15 cellular contexts compared by ENCODE assay signal in the genomic region with DNA sequence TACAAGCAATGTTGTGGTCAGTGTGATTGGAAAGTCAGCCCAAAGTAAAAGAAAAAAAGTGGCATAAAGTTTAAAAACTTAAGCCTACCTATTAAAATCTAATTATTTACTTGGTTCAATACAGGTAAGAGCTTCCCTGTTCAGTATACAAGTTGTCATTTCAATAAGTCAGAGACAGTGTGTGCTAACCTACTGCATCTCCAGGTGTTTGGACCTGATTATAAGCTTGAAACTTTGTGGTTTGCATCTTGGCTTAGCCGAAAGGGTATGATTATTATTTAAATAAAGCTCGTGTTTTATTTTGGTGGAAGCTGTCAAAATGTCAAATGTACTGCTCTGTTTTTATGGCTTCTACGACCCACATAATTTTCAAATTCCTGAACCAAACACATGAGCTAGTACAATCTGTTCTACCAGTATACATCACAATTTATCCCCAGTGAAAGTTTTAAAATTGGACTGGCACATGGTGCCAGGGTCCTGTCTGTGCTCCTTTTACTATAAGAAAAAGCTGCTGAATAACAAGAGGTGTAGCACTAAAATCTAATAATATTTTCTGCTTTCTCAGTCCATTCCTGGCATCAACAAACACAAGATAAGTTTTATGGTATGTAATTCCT.
A peak's percentile ranks its signal among the peaks of the same experiment; 100 is the strongest.
DNase-seq lines count a peak whose midpoint lies in the region; ATAC-seq and TF ChIP-seq lines count a peak whose summit lies in the region.
"Had no signal": no experiment of that assay in that cellular context is flagged by ENCODE, and none has a peak within 500 bp of the region (broad histone marks: within the 10 kb centered on the region; RNA-seq: fewer than 3 reads in every experiment).

No MANE protein-coding gene starts in this region.

- no peaks in the 10 kb centered on the region for H3K27me3 Mint-ChIP-seq in stimulated activated naive CD8-positive, alpha-beta T cell treated with anti-CD3 and anti-CD28 coated beads, Interleukin-15, amount 100 ng/mL, for 72 hours
- H3K27me3 Mint-ChIP-seq: CD4-positive, alpha-beta T cell had no signal

- peaks cover 50% of the 10 kb centered on the region for H3F3A ChIP-seq in GM23248 (ENCODE audit: insufficient read depth)
- no peaks in the 10 kb centered on the region for H3F3A ChIP-seq in PC-3 (ENCODE audit: low read length, unreplicated experiment)

- peak overlapping the region; percentile 91 for H3K27ac ChIP-seq in GM23248
- peak overlapping the region; percentile 88 for H3K27ac ChIP-seq in PC-3 (ENCODE audit: low read length)
- no peak overlapping the region for H3K27ac ChIP-seq in mesenchymal stem cell (ENCODE audit: low read length, poor library complexity, severe bottlenecking)
- H3K27ac ChIP-seq: PC-9, SJSA1 had no signal

- H4K8ac ChIP-seq in mesenchymal stem cell (ENCODE audit: low read length) = no peak overlapping the region

- H2AFZ ChIP-seq in GM23248 (no peak overlapping the region), PC-3 (ENCODE audit: low read length) (no peak overlapping the region), mesenchymal stem cell (ENCODE audit: low read depth, low read length) (no peak overlapping the region)
- H2AFZ ChIP-seq: PC-9 had no signal

- H4K20me1 ChIP-seq in GM23248 (ENCODE audit: insufficient read depth) = no peaks in the 10 kb centered on the region
- no peaks in the 10 kb centered on the region for H4K20me1 ChIP-seq in PC-3 (ENCODE audit: low read length)

- H3K9ac ChIP-seq in GM23248 (0 out of 2 replicates have a peak overlapping the region, but pooled peaks have one; percentile 18), PC-3 (ENCODE audit: low read length) (peak overlapping the region; percentile 31; the same call in 1 of the 2 replicates), mesenchymal stem cell (ENCODE audit: low read length) (peak overlapping the region; percentile 60)

- H3K27ac Mint-ChIP-seq in stimulated activated naive CD8-positive, alpha-beta T cell treated with anti-CD3 and anti-CD28 coated beads, Interleukin-15, amount 100 ng/mL, for 72 hours = no peak overlapping the region
- H3K27ac Mint-ChIP-seq: B cell; CD4-positive, alpha-beta T cell; H9 had no signal

- CTCF ChIA-PET in PC-3 (lab: Charles Lee) = interaction anchor here (0.6 to 1.2 kb wide), 2 partner anchors 43 to 246 kb away, joined by 3 to 6 read pairs; no protein-coding TSS in a partner anchor

- H4K91ac ChIP-seq in mesenchymal stem cell (ENCODE audit: low read length) = no peak overlapping the region

- no peak overlapping the region for H3K4me3 Mint-ChIP-seq in stimulated activated naive CD8-positive, alpha-beta T cell treated with anti-CD3 and anti-CD28 coated beads, Interleukin-15, amount 100 ng/mL, for 72 hours
- H3K4me3 Mint-ChIP-seq: B cell; CD4-positive, alpha-beta T cell; H9 had no signal

- H3K79me2 ChIP-seq in GM23248 (ENCODE audit: insufficient read depth) (no peaks in the 10 kb centered on the region), PC-3 (ENCODE audit: low read length) (no peaks in the 10 kb centered on the region)

- H3K4me1 ChIP-seq in GM23248 (ENCODE audit: insufficient read depth) (peaks cover 52% of the 10 kb centered on the region), PC-3 (ENCODE audit: insufficient read depth, low read length) (peaks cover 43% of the 10 kb centered on the region), mesenchymal stem cell (ENCODE audit: control insufficient read depth, insufficient read depth, low read depth, low read length) (no peaks in the 10 kb centered on the region)

- H3K9me2 ChIP-seq in GM23248 (ENCODE audit: insufficient read depth) (no peaks in the 10 kb centered on the region), PC-3 (replicated peaks; ENCODE audit: low read length) (no peaks in the 10 kb centered on the region)

- DNase-seq in GM23248 (no peak), PC-3 (no peak), dermis blood vessel endothelial cell (peak; percentile 3), mesenchymal stem cell (no peak), NCI-H345 treated with DMSO at 0.1 percent for 48 hours (lab: John Stamatoyannopoulos, UW; ENCODE audit: unreplicated experiment) (no peak), NCI-H2227 treated with DMSO at 0.1 percent for 48 hours (lab: John Stamatoyannopoulos, UW) (no peak), GM03348 (ENCODE audit: low spot score) (no peak)
- DNase-seq in stimulated activated naive CD8-positive, alpha-beta T cell treated with anti-CD3 and anti-CD28 coated beads, Interleukin-15, amount 100 ng/mL, for 72 hours = no peak
- DNase-seq: CD4-positive, alpha-beta T cell; H9; NCI-H187 treated with DMSO at 0.1 percent for 48 hours; NCI-H446 treated with DMSO at 0.1 percent for 48 hours had no signal

- H3K36me3 ChIP-seq in GM23248 (ENCODE audit: low read depth) (no peaks in the 10 kb centered on the region), PC-3 (ENCODE audit: low read depth, low read length) (no peaks in the 10 kb centered on the region), mesenchymal stem cell (ENCODE audit: control insufficient read depth in 1 of 2, insufficient read depth in 2 of 2, low read depth in 1 of 2, low read length in 2 of 2) (no peaks in the 10 kb centered on the region)
- H3K36me3 ChIP-seq: SJSA1 had no signal

- no peak overlapping the region for H2BK5ac ChIP-seq in mesenchymal stem cell (ENCODE audit: low read depth, low read length, poor library complexity, severe bottlenecking)

- BruUV-seq in PC-3 (replicated peaks; lab: Mats Ljungman, UMichigan) = no TSS peak

- H3K14ac ChIP-seq in mesenchymal stem cell (ENCODE audit: low read length in 2 of 2) = no peak overlapping the region

- no peak for TF ChIP-seq CTCF in PC-3 (conservative IDR thresholded peaks at IDR 0.05; ENCODE audit: low read depth, low read length)

- no peak overlapping the region for H2BK15ac ChIP-seq in mesenchymal stem cell (ENCODE audit: low read depth, poor library complexity, severe bottlenecking)

- in situ Hi-C loops in GM23248 (cut with MboI) = loop anchor here (5.0 kb wide), 1 partner anchor 246 kb away; no protein-coding TSS in a partner anchor

- H3K23ac ChIP-seq in mesenchymal stem cell (ENCODE audit: low read length in 2 of 2) = no peak overlapping the region

- no peaks in the 10 kb centered on the region for H3K27me3 ChIP-seq in GM23248 (replicated peaks; ENCODE audit: insufficient read depth)
- H3K27me3 ChIP-seq in PC-3 (ENCODE audit: low read length) = no peaks in the 10 kb centered on the region
- no peaks in the 10 kb centered on the region for H3K27me3 ChIP-seq in mesenchymal stem cell (ENCODE audit: control insufficient read depth in 1 of 2, insufficient read depth in 1 of 2, low read length in 2 of 2)
- H3K27me3 ChIP-seq: SJSA1 had no signal

- H3K4me3 ChIP-seq in GM23248 (no peak overlapping the region), PC-3 (ENCODE audit: low read length) (no peak overlapping the region), mesenchymal stem cell (ENCODE audit: insufficient read depth in 1 of 2, low read depth in 1 of 2, low read length in 2 of 2) (no peak overlapping the region)
- H3K4me3 ChIP-seq: PC-9, SJSA1 had no signal

- no peak overlapping the region for H2BK120ac ChIP-seq in mesenchymal stem cell (ENCODE audit: low read depth, low read length)

- H2BK12ac ChIP-seq in mesenchymal stem cell (ENCODE audit: low read length in 2 of 2) = no peak overlapping the region

- no peak overlapping the region for H3K4ac ChIP-seq in mesenchymal stem cell (ENCODE audit: low read depth in 1 of 2, low read length in 2 of 2)

- WGBS in GM23248 (ENCODE audit: low coverage in 1 of 2, low lambda C conversion rate in 2 of 2, missing lambda C conversion rate in 2 of 2), 2 experiments = 80% methylated on average over 3 of the region's 3 CpGs
- 43% methylated on average over 2 of the region's 3 CpGs for WGBS in mesenchymal stem cell

- H3K9me3 Mint-ChIP-seq in stimulated activated naive CD8-positive, alpha-beta T cell treated with anti-CD3 and anti-CD28 coated beads, Interleukin-15, amount 100 ng/mL, for 72 hours = peaks cover 0 to 19% of the 10 kb centered on the region in 2 donors

- H3K79me1 ChIP-seq in mesenchymal stem cell (replicated peaks; ENCODE audit: low read length, poor library complexity, severe bottlenecking) = no peaks in the 10 kb centered on the region

- H3K4me2 ChIP-seq in GM23248 (ENCODE audit: unreplicated experiment) (peak overlapping the region; percentile 85), PC-3 (ENCODE audit: low read length) (peak overlapping the region; percentile 55; the same call in 1 of the 2 replicates), mesenchymal stem cell (ENCODE audit: low read length, poor library complexity, severe bottlenecking) (no peak overlapping the region)
- H3K4me2 ChIP-seq: PC-9 had no signal

- H3K18ac ChIP-seq in mesenchymal stem cell (ENCODE audit: low read depth in 1 of 2, low read length in 2 of 2) = no peak overlapping the region

- H3K9me3 ChIP-seq in GM23248 (ENCODE audit: low read depth) (no peaks in the 10 kb centered on the region), PC-3 (ENCODE audit: low read length) (no peaks in the 10 kb centered on the region), mesenchymal stem cell (ENCODE audit: control insufficient read depth, low read length) (no peaks in the 10 kb centered on the region)
- H3K9me3 ChIP-seq: SJSA1 had no signal

- intact Hi-C loops in PC-3 (cut with micrococcal nuclease) = loop anchor here (1.0 to 2.0 kb wide), 3 partner anchors 48 to 246 kb away; no protein-coding TSS in a partner anchor

- H2AK5ac ChIP-seq in mesenchymal stem cell (ENCODE audit: low read length, severe bottlenecking) = no peak overlapping the region

- no peaks in the 10 kb centered on the region for H3K4me1 Mint-ChIP-seq in stimulated activated naive CD8-positive, alpha-beta T cell treated with anti-CD3 and anti-CD28 coated beads, Interleukin-15, amount 100 ng/mL, for 72 hours
- H3K4me1 Mint-ChIP-seq: H9 had no signal

- ATAC-seq in PC-3 = no peak
- ATAC-seq in stimulated activated naive CD8-positive, alpha-beta T cell treated with anti-CD3 and anti-CD28 coated beads, Interleukin-15, amount 100 ng/mL, for 72 hours = no peak

- POLR2A ChIA-PET in PC-3 (lab: Charles Lee; ENCODE audit: unreplicated experiment) = no interaction called here
